In genomic region chr1:223714849-223715709, GRCh38 we compare ENCODE assay signal across 1 cellular context.
TF ChIP-seq lines count a peak whose summit lies in the region.

No MANE protein-coding gene starts in this region.

TF ChIP-seq in K562, 482 proteins besides CTCF, POLR2A, EP300 and RAD21 (continued from another document and continues in another):
- no peak for TF ChIP-seq MITF (IDR thresholded peaks at IDR 0.05)
- TF ChIP-seq ZFP36 (IDR thresholded peaks at IDR 0.05; ENCODE audit: low read depth, low read length, partially characterized antibody), result no peak
- no peak for TF ChIP-seq RBM17 (IDR thresholded peaks at IDR 0.05; ENCODE audit: borderline replicate concordance, low read depth, low read length)
- TF ChIP-seq CAMTA2 (CRISPR knock-in tag; conservative IDR thresholded peaks at IDR 0.05), result no peak
- TF ChIP-seq CCAR2 (IDR thresholded peaks at IDR 0.05; ENCODE audit: low read depth, low read length), result no peak
- no peak for TF ChIP-seq EWSR1 (IDR thresholded peaks at IDR 0.05; ENCODE audit: borderline replicate concordance, low read depth, partially characterized antibody)
- TF ChIP-seq POLR2AphosphoS5 (IDR thresholded peaks at IDR 0.05; ENCODE audit: control insufficient read depth, insufficient read depth, low read depth, low read length), result no peak
- peak; percentile 42; the same call in 1 of the 2 replicates for TF ChIP-seq GABPB1 (CRISPR knock-in tag; IDR thresholded peaks at IDR 0.05)
- peak; percentile 85 for TF ChIP-seq ZNF263 (CRISPR knock-in tag; IDR thresholded peaks at IDR 0.05; ENCODE audit: borderline replicate concordance)
- TF ChIP-seq ARID3A (IDR thresholded peaks at IDR 0.05; ENCODE audit: borderline replicate concordance, low read depth, low read length), result peak; percentile 76; the same call in 1 of the 2 replicates
- peak in 1 of 2 experiments; percentile 46 for TF ChIP-seq AFF1 (IDR thresholded peaks at IDR 0.05; ENCODE audit: low read depth in 1 of 2, partially characterized antibody in 2 of 2)
- TF ChIP-seq ZBTB34 (CRISPR knock-in tag; IDR thresholded peaks at IDR 0.05), result no peak
- no peak for TF ChIP-seq NFE2L1 (tag; IDR thresholded peaks at IDR 0.05; ENCODE audit: borderline replicate concordance, low read depth)
- TF ChIP-seq OTX1 (CRISPR knock-in tag; IDR thresholded peaks at IDR 0.05), result no peak
- no peak for TF ChIP-seq ZNF444 (CRISPR knock-in tag; IDR thresholded peaks at IDR 0.05)
- TF ChIP-seq SPI1 (IDR thresholded peaks at IDR 0.05; ENCODE audit: borderline replicate concordance, low read depth, low read length), result peak; percentile 89
- no peak for TF ChIP-seq SMAD2 (IDR thresholded peaks at IDR 0.05; ENCODE audit: low read depth, low read length)
- TF ChIP-seq ZFPM2 (CRISPR knock-in tag; IDR thresholded peaks at IDR 0.05), result no peak
- no peak for TF ChIP-seq TGIF2 (CRISPR knock-in tag; IDR thresholded peaks at IDR 0.05)
- TF ChIP-seq NFYB (IDR thresholded peaks at IDR 0.05; ENCODE audit: extremely low read depth, insufficient read length), result no peak
- 0 out of 2 replicates have a peak, but pooled peaks have one; percentile 7 for TF ChIP-seq REST (CRISPR knock-in tag; IDR thresholded peaks at IDR 0.05; ENCODE audit: low read depth)
- TF ChIP-seq CREM (IDR thresholded peaks at IDR 0.05; ENCODE audit: low read depth), result peak; percentile 51; the same call in 1 of the 2 replicates
- TF ChIP-seq HEY1 (CRISPR knock-in tag; IDR thresholded peaks at IDR 0.05; ENCODE audit: borderline replicate concordance), result no peak
- TF ChIP-seq SMARCA5 (IDR thresholded peaks at IDR 0.05), result no peak
- peak; percentile 43; the same call in 1 of the 2 replicates for TF ChIP-seq RBFOX2 (IDR thresholded peaks at IDR 0.05; ENCODE audit: low read depth, low read length)
- TF ChIP-seq ZNF354B (CRISPR knock-in tag; IDR thresholded peaks at IDR 0.05), result no peak
- TF ChIP-seq GTF2E2 (tag; IDR thresholded peaks at IDR 0.05), result no peak; the same call in 1 of the 2 replicates
- peak; percentile 23 to 44; a peak in 1 of 4 replicates for TF ChIP-seq TRIM24 (IDR thresholded peaks at IDR 0.05)
- TF ChIP-seq NCOA4 (IDR thresholded peaks at IDR 0.05; ENCODE audit: partially characterized antibody), result no peak
- no peak for TF ChIP-seq CLOCK (CRISPR knock-in tag; IDR thresholded peaks at IDR 0.05; ENCODE audit: borderline replicate concordance)
- TF ChIP-seq RCOR1 (IDR thresholded peaks at IDR 0.05; ENCODE audit: borderline replicate concordance in 1 of 2, low read depth in 2 of 2, low read length in 2 of 2), result peak in 1 of 2 experiments; percentile 31; a peak in 1 of 4 replicates
- TF ChIP-seq SMAD4 (CRISPR knock-in tag; conservative IDR thresholded peaks at IDR 0.05), result 0 out of 2 replicates have a peak, but pooled peaks have one; percentile 24
- TF ChIP-seq MBD2 (IDR thresholded peaks at IDR 0.05; ENCODE audit: borderline replicate concordance, low read depth), result no peak
- peak; percentile 7 for TF ChIP-seq NFE2 (IDR thresholded peaks at IDR 0.05; ENCODE audit: low read depth)
- TF ChIP-seq BMI1 (IDR thresholded peaks at IDR 0.05; ENCODE audit: low read length), result no peak
- TF ChIP-seq CREB5 (CRISPR knock-in tag; IDR thresholded peaks at IDR 0.05), result no peak
- peak; percentile 90 for TF ChIP-seq SMARCE1 (IDR thresholded peaks at IDR 0.05)
- TF ChIP-seq NEUROD1 (IDR thresholded peaks at IDR 0.05; ENCODE audit: borderline replicate concordance, low read depth, low read length, partially characterized antibody), result no peak
- no peak for TF ChIP-seq RNF219 (CRISPR knock-in tag; IDR thresholded peaks at IDR 0.05)
